8 cellular contexts compared by ENCODE assay signal in genomic region chr1:156095906-156096508, GRCh38. TPM values are rescaled to one million over a fixed set of nuclear protein-coding genes. Genes with fewer than 3 reads are reported as not detected.
DNase-seq lines count a peak whose midpoint lies in the region; ATAC-seq, FAIRE-seq and TF ChIP-seq lines count a peak whose summit lies in the region.

No MANE protein-coding gene starts in this region.

- POLR2A ChIA-PET in HepG2 (lab: Yijun Ruan, JAX) = interaction anchor here (1.0 to 11.0 kb wide), 8 partner anchors 9 to 361 kb away, joined by 3 to 113 read pairs (median 4); no protein-coding TSS in a partner anchor

- H3K4me3 Mint-ChIP-seq in mesothelial cell of epicardium = no peak overlapping the region

- H3K4me1 ChIP-seq in HepG2 (ENCODE audit: insufficient read depth, low read length) (peaks cover 70% of the 10 kb centered on the region), right lobe of liver (peaks cover 0 to 7% (median under 1%) of the 10 kb centered on the region in 4 donors), adipocyte (ENCODE audit: control insufficient read depth, insufficient read depth, low read length) (peaks cover 23% of the 10 kb centered on the region), upper lobe of left lung (peaks cover 15 to 26% (median 18%) of the 10 kb centered on the region in 4 donors)

- no peaks in the 10 kb centered on the region for H3K79me2 ChIP-seq in HepG2 (ENCODE audit: insufficient read depth, low read length)

- H3K36me3 ChIP-seq in HepG2 (replicated peaks in 1 of 2; ENCODE audit: control insufficient read depth in 1 of 2, insufficient read depth in 2 of 2, low read length in 2 of 2) = peaks cover 2% of the 10 kb centered on the region in 2 experiments; a peak in 1 of 5 replicates
- no peaks in the 10 kb centered on the region for H3K36me3 ChIP-seq in right lobe of liver
- no peaks in the 10 kb centered on the region for H3K36me3 ChIP-seq in adipocyte (ENCODE audit: control insufficient read depth, insufficient read depth, low read length, severe bottlenecking)
- H3K36me3 ChIP-seq in upper lobe of left lung = no peaks in the 10 kb centered on the region

- TF ChIP-seq POLR2A in HepG2 (IDR thresholded peaks at IDR 0.05; ENCODE audit: insufficient read depth in 1 of 2, low read depth in 2 of 2, low read length in 2 of 2) (no peak), right lobe of liver (IDR thresholded peaks at IDR 0.05) (no peak), upper lobe of left lung (IDR thresholded peaks at IDR 0.05) (no peak), GM18505 (IDR thresholded peaks at IDR 0.05; ENCODE audit: borderline replicate concordance, extremely low read depth, insufficient read depth, insufficient read length) (no peak)

- H3K36me3 Mint-ChIP-seq in mesothelial cell of epicardium = peaks cover 20% of the 10 kb centered on the region

- no peak overlapping the region for H3K4me2 ChIP-seq in HepG2 (ENCODE audit: low read depth, low read length)

- peak overlapping the region; percentile 96 for H3K27ac Mint-ChIP-seq in mesothelial cell of epicardium

- no TSS peak for BruUV-seq in HepG2 (replicated peaks; lab: Mats Ljungman, UMichigan)

- CTCF ChIA-PET in HepG2 (lab: Yijun Ruan, JAX; ENCODE audit: low intra/inter-chr PET ratio, low total read pairs) = interaction anchor here (0.6 to 5.0 kb wide), 2 partner anchors 35 to 129 kb away, joined by 4 to 92 read pairs; no protein-coding TSS in a partner anchor

- H3K4me3 ChIP-seq in HepG2 (replicated peaks in 1 of 3; ENCODE audit: insufficient read depth in 1 of 3, low read depth in 2 of 3, low read length in 3 of 3) (no peak overlapping the region), right lobe of liver (no peak overlapping the region), adipocyte (ENCODE audit: low read length) (no peak overlapping the region), upper lobe of left lung (no peak overlapping the region)

- in situ Hi-C loops in HepG2 (cut with HindIII; ENCODE audit: extremely low pct_ligation_motif_present, low pct_unique_long_range_greater_than_20kb) = loop anchor here (5.0 kb wide), 1 partner anchor 36 kb away; no protein-coding TSS in a partner anchor

- TF ChIP-seq CTCF in HepG2 (CRISPR knock-in tag; IDR thresholded peaks at IDR 0.05) (no peak), right lobe of liver (IDR thresholded peaks at IDR 0.05) (no peak), mesothelial cell of epicardium (IDR thresholded peaks at IDR 0.05; ENCODE audit: unreplicated experiment) (no peak), upper lobe of left lung (IDR thresholded peaks at IDR 0.05) (no peak)

- FAIRE-seq in HepG2 (lab: Jason Lieb, UNC) (no peak), urothelium cell line (lab: Jason Lieb, UNC) (no peak)

- no peak for TF ChIP-seq EP300 in HepG2 (IDR thresholded peaks at IDR 0.05; ENCODE audit: low read depth in 2 of 2, low read length in 2 of 2)
- no peak for TF ChIP-seq EP300 in HepG2 (CRISPR knock-in tag; IDR thresholded peaks at IDR 0.05; ENCODE audit: borderline replicate concordance)
- TF ChIP-seq EP300 in upper lobe of left lung (IDR thresholded peaks at IDR 0.05) = no peak

- peaks cover 17% of the 10 kb centered on the region for H3K4me1 Mint-ChIP-seq in mesothelial cell of epicardium

- DNase-seq in HepG2 (ENCODE audit: low spot score) = no peak
- DNase-seq in right lobe of liver = no peak
- no peak for DNase-seq in adipocyte (ENCODE audit: low read depth)
- DNase-seq in mesothelial cell of epicardium (ENCODE audit: low spot score in 2 of 2, unreplicated experiment in 2 of 2) = no peak
- no peak for DNase-seq in upper lobe of left lung
- DNase-seq in urothelium cell line (ENCODE audit: low spot score) = no peak

- ATAC-seq in HepG2 (no peak), right lobe of liver (no peak), upper lobe of left lung (ENCODE audit: low FRiP score in 2 of 2) (peak in 1 of 2 donors; percentile 2), GM18505 (IDR thresholded peaks at IDR 0.05; ENCODE audit: unreplicated experiment) (no peak), GM18873 (IDR thresholded peaks at IDR 0.05; ENCODE audit: low FRiP score, unreplicated experiment) (no peak)

- H3K9ac ChIP-seq in HepG2 (ENCODE audit: insufficient read depth, low read depth, low read length) (no peak overlapping the region), adipocyte (ENCODE audit: low read length) (peak overlapping the region; percentile 82)

- no peaks in the 10 kb centered on the region for H3K27me3 Mint-ChIP-seq in mesothelial cell of epicardium (ENCODE audit: low read depth)

- no peaks in the 10 kb centered on the region for H3K9me3 Mint-ChIP-seq in mesothelial cell of epicardium

- TF ChIP-seq RAD21 in HepG2 (CRISPR knock-in tag; IDR thresholded peaks at IDR 0.05) = no peak

- WGBS in HepG2 (ENCODE audit: low lambda C conversion rate) = 97% methylated on average over 3 of the region's 3 CpGs
- 85% methylated on average over 3 of the region's 3 CpGs for WGBS in right lobe of liver (ENCODE audit: insufficient coverage, low coverage, low lambda C conversion rate, missing lambda C conversion rate)
- 80 to 87% methylated on average over 3 of the region's 3 CpGs for WGBS in upper lobe of left lung, 2 donors

- H3K27me3 ChIP-seq in HepG2 (ENCODE audit: control insufficient read depth in 1 of 2, insufficient read depth in 2 of 2, low read length in 2 of 2) (no peaks in the 10 kb centered on the region), right lobe of liver (no peaks in the 10 kb centered on the region), adipocyte (replicated peaks; ENCODE audit: control insufficient read depth, insufficient read depth, low read length) (no peaks in the 10 kb centered on the region), upper lobe of left lung (no peaks in the 10 kb centered on the region)

- no peaks in the 10 kb centered on the region for H3K9me3 ChIP-seq in HepG2 (ENCODE audit: low read length)
- H3K9me3 ChIP-seq in right lobe of liver = no peaks in the 10 kb centered on the region
- no peaks in the 10 kb centered on the region for H3K9me3 ChIP-seq in adipocyte (ENCODE audit: control insufficient read depth, low read length)
- H3K9me3 ChIP-seq in upper lobe of left lung = no peaks in the 10 kb centered on the region

- H4K20me1 ChIP-seq in HepG2 (ENCODE audit: insufficient read depth, low read length) = no peaks in the 10 kb centered on the region

- no peak overlapping the region for H2AFZ ChIP-seq in HepG2 (ENCODE audit: low read length)

- intact Hi-C loops in HepG2 (cut with micrococcal nuclease; ENCODE audit: unreplicated experiment) (loop anchor here (1.0 kb wide), 1 partner anchor 34 kb away; no protein-coding TSS in a partner anchor), right lobe of liver (cut with DNase I) (loop anchor here (2.0 to 5.0 kb wide), 2 partner anchors 31 to 36 kb away; no protein-coding TSS in a partner anchor)

- H3K27ac ChIP-seq in HepG2 (ENCODE audit: extremely low read length, insufficient read depth, low read length) (no peak overlapping the region), right lobe of liver (no peak overlapping the region), upper lobe of left lung (peak overlapping the region in 3 of 4 donors; percentile 15 to 68 (median 34))

RNA-seq across cellular contexts. Expression of gene MEX3A, which starts 13.7 kb away (rescaled TPM):
- 7.6 TPM in 2 replicates for total RNA-seq in HepG2 (2016; rRNA removed; fragmentation: Illumina TruSeq; extraction: Trizol)
- total RNA-seq in HepG2 (2016; cell fraction: cytosol; rRNA removed; fragmentation: Illumina TruSeq; extraction: Trizol; ENCODE audit: low read depth) = 1.4 and 2.5 TPM in 2 replicates
- total RNA-seq in HepG2 (2016; cell fraction: insoluble cytoplasmic fraction; rRNA removed; fragmentation: Illumina TruSeq; extraction: Trizol) = 5.3 and 7.9 TPM in 2 replicates
- 4.5 and 7.8 TPM in 2 replicates for total RNA-seq in HepG2 (2016; cell fraction: membrane; rRNA removed; fragmentation: Illumina TruSeq; extraction: Trizol)
- 6.2 and 7.5 TPM in 2 replicates for total RNA-seq in HepG2 (2016; cell fraction: nucleus; rRNA removed; fragmentation: Illumina TruSeq; extraction: Trizol)
- 9.0 and 9.1 TPM in 2 replicates for polyA plus RNA-seq in HepG2 (2011; rRNA removed)
- 7.3 and 8.1 TPM in 2 replicates for polyA plus RNA-seq in HepG2 (2011; cell fraction: cytosol; rRNA removed)
- 11.9 and 12.9 TPM in 2 replicates for polyA plus RNA-seq in HepG2 (2011; cell fraction: nucleus; rRNA removed)
- 4.3 and 9.1 TPM in 2 replicates for polyA plus RNA-seq in HepG2 (2012)
- polyA plus RNA-seq in HepG2 (2016; cell fraction: cytosol; fragmentation: Illumina TruSeq; extraction: Trizol; ENCODE audit: low read depth) = 2.9 and 3.3 TPM in 2 replicates
- polyA plus RNA-seq in HepG2 (2016; cell fraction: insoluble cytoplasmic fraction; fragmentation: Illumina TruSeq; extraction: Trizol; ENCODE audit: low read depth) = 10.7 and 11.1 TPM in 2 replicates
- polyA plus RNA-seq in HepG2 (2016; cell fraction: membrane; fragmentation: Illumina TruSeq; extraction: Trizol; ENCODE audit: low read depth) = 4.7 and 6.0 TPM in 2 replicates
- 14.7 and 15.4 TPM in 2 replicates for polyA plus RNA-seq in HepG2 (2016; cell fraction: nucleus; fragmentation: Illumina TruSeq; extraction: Trizol; ENCODE audit: insufficient read depth, low read depth)
- 2.3 and 13.0 TPM in 2 replicates for polyA minus RNA-seq in HepG2 (2011; rRNA and poly(A)+ RNA removed; ENCODE audit: low replicate concordance)
- polyA minus RNA-seq in HepG2 (2011; cell fraction: cytosol; rRNA and poly(A)+ RNA removed) = 10.6 and 11.8 TPM in 2 replicates
- 4.1 and 6.2 TPM in 2 replicates for polyA minus RNA-seq in HepG2 (2011; cell fraction: nucleus; rRNA and poly(A)+ RNA removed)
- 1 to 10 TPM in 1 of 6 experiments, under 1 TPM in 5; 0.35 to 1.4 (median 0.83) TPM for total RNA-seq in right lobe of liver
- 107 to 112 TPM (median 112 TPM) in 3 replicates for total RNA-seq in mesothelial cell of epicardium
- 1 to 10 TPM in 2 of 6 donors, under 1 TPM in 3, not detected in 1; 0.26 to 2.0 (median 1.00) TPM for total RNA-seq in upper lobe of left lung

RNA-seq across cellular contexts. Expression of gene LMNA, which starts 18.5 kb away (rescaled TPM):
- 190 and 225 TPM in 2 replicates for total RNA-seq in HepG2 (2016; rRNA removed; fragmentation: Illumina TruSeq; extraction: Trizol)
- total RNA-seq in HepG2 (2016; cell fraction: cytosol; rRNA removed; fragmentation: Illumina TruSeq; extraction: Trizol; ENCODE audit: low read depth) = 16.7 and 20.3 TPM in 2 replicates
- 150 and 214 TPM in 2 replicates for total RNA-seq in HepG2 (2016; cell fraction: insoluble cytoplasmic fraction; rRNA removed; fragmentation: Illumina TruSeq; extraction: Trizol)
- total RNA-seq in HepG2 (2016; cell fraction: membrane; rRNA removed; fragmentation: Illumina TruSeq; extraction: Trizol) = 22.8 and 26.6 TPM in 2 replicates
- 106 and 117 TPM in 2 replicates for total RNA-seq in HepG2 (2016; cell fraction: nucleus; rRNA removed; fragmentation: Illumina TruSeq; extraction: Trizol)
- polyA plus RNA-seq in HepG2 (2011; rRNA removed) = 107 and 110 TPM in 2 replicates
- polyA plus RNA-seq in HepG2 (2011; cell fraction: cytosol; rRNA removed) = 79.6 and 122 TPM in 2 replicates
- polyA plus RNA-seq in HepG2 (2011; cell fraction: nucleus; rRNA removed) = 236 and 366 TPM in 2 replicates
- 86.7 and 101 TPM in 2 replicates for polyA plus RNA-seq in HepG2 (2012)
- polyA plus RNA-seq in HepG2 (2016; cell fraction: cytosol; fragmentation: Illumina TruSeq; extraction: Trizol; ENCODE audit: low read depth) = 11.1 and 13.2 TPM in 2 replicates
- polyA plus RNA-seq in HepG2 (2016; cell fraction: insoluble cytoplasmic fraction; fragmentation: Illumina TruSeq; extraction: Trizol; ENCODE audit: low read depth) = 143 and 179 TPM in 2 replicates
- 12.6 and 16.9 TPM in 2 replicates for polyA plus RNA-seq in HepG2 (2016; cell fraction: membrane; fragmentation: Illumina TruSeq; extraction: Trizol; ENCODE audit: low read depth)
- polyA plus RNA-seq in HepG2 (2016; cell fraction: nucleus; fragmentation: Illumina TruSeq; extraction: Trizol; ENCODE audit: insufficient read depth, low read depth) = 177 and 182 TPM in 2 replicates
- 159 and 307 TPM in 2 replicates for polyA minus RNA-seq in HepG2 (2011; rRNA and poly(A)+ RNA removed; ENCODE audit: low replicate concordance)
- 120 and 130 TPM in 2 replicates for polyA minus RNA-seq in HepG2 (2011; cell fraction: cytosol; rRNA and poly(A)+ RNA removed)
- polyA minus RNA-seq in HepG2 (2011; cell fraction: nucleus; rRNA and poly(A)+ RNA removed) = 67.7 and 70.4 TPM in 2 replicates
- total RNA-seq in right lobe of liver = 100 to 1,000 TPM in 3 of 6 experiments, 10 to 100 TPM in 3; 79.4 to 129 (median 98.8) TPM
- total RNA-seq in mesothelial cell of epicardium = 91.7 to 96.9 TPM (median 92.4 TPM) in 3 replicates
- 1,000 to 10,000 TPM in 1 of 6 donors, 100 to 1,000 TPM in 5; 156 to 1,281 (median 388) TPM for total RNA-seq in upper lobe of left lung

RNA-seq across cellular contexts. Expression of gene RAB25, which starts 35.0 kb away (rescaled TPM):
- total RNA-seq in HepG2 (2016; rRNA removed; fragmentation: Illumina TruSeq; extraction: Trizol) (0.20 TPM in 1 of 2 replicates, not detected in the other), right lobe of liver (1 to 10 TPM in 2 of 6 experiments, under 1 TPM in 4; 0.40 to 3.2 (median 0.77) TPM), mesothelial cell of epicardium (51.1 to 52.6 TPM (median 51.2 TPM) in 3 replicates), upper lobe of left lung (100 to 1,000 TPM in 1 of 6 donors, 10 to 100 TPM in 5; 58.7 to 123 (median 88.9) TPM)
- not detected in 2 replicates for total RNA-seq in HepG2 (2016; cell fraction: cytosol; rRNA removed; fragmentation: Illumina TruSeq; extraction: Trizol; ENCODE audit: low read depth)
- total RNA-seq in HepG2 (2016; cell fraction: insoluble cytoplasmic fraction; rRNA removed; fragmentation: Illumina TruSeq; extraction: Trizol) = 0.17 TPM in 1 of 2 replicates, not detected in the other
- 0.17 TPM in 1 of 2 replicates, not detected in the other for total RNA-seq in HepG2 (2016; cell fraction: membrane; rRNA removed; fragmentation: Illumina TruSeq; extraction: Trizol)
- not detected in 2 replicates for total RNA-seq in HepG2 (2016; cell fraction: nucleus; rRNA removed; fragmentation: Illumina TruSeq; extraction: Trizol)
- 0.12 and 0.22 TPM in 2 replicates for polyA plus RNA-seq in HepG2 (2011; rRNA removed)
- polyA plus RNA-seq in HepG2 (2011; cell fraction: cytosol; rRNA removed) = 0.12 and 0.21 TPM in 2 replicates
- polyA plus RNA-seq in HepG2 (2011; cell fraction: nucleus; rRNA removed) = 0.33 and 0.37 TPM in 2 replicates
- 0.33 and 0.34 TPM in 2 replicates for polyA plus RNA-seq in HepG2 (2012)
- not detected in 2 replicates for polyA plus RNA-seq in HepG2 (2016; cell fraction: cytosol; fragmentation: Illumina TruSeq; extraction: Trizol; ENCODE audit: low read depth)
- polyA plus RNA-seq in HepG2 (2016; cell fraction: insoluble cytoplasmic fraction; fragmentation: Illumina TruSeq; extraction: Trizol; ENCODE audit: low read depth) = not detected in 2 replicates
- not detected in 2 replicates for polyA plus RNA-seq in HepG2 (2016; cell fraction: membrane; fragmentation: Illumina TruSeq; extraction: Trizol; ENCODE audit: low read depth)
- polyA plus RNA-seq in HepG2 (2016; cell fraction: nucleus; fragmentation: Illumina TruSeq; extraction: Trizol; ENCODE audit: insufficient read depth, low read depth) = not detected in 2 replicates
- not detected in 2 replicates for polyA minus RNA-seq in HepG2 (2011; rRNA and poly(A)+ RNA removed; ENCODE audit: low replicate concordance)
- not detected in 2 replicates for polyA minus RNA-seq in HepG2 (2011; cell fraction: cytosol; rRNA and poly(A)+ RNA removed)
- polyA minus RNA-seq in HepG2 (2011; cell fraction: nucleus; rRNA and poly(A)+ RNA removed) = not detected in 2 replicates

RNA-seq across cellular contexts. Expression of gene LAMTOR2, which starts 41.4 kb away (rescaled TPM):
- total RNA-seq in HepG2 (2016; rRNA removed; fragmentation: Illumina TruSeq; extraction: Trizol) = 66.4 and 84.0 TPM in 2 replicates
- 39.6 and 58.1 TPM in 2 replicates for total RNA-seq in HepG2 (2016; cell fraction: cytosol; rRNA removed; fragmentation: Illumina TruSeq; extraction: Trizol; ENCODE audit: low read depth)
- 68.2 and 78.9 TPM in 2 replicates for total RNA-seq in HepG2 (2016; cell fraction: insoluble cytoplasmic fraction; rRNA removed; fragmentation: Illumina TruSeq; extraction: Trizol)
- total RNA-seq in HepG2 (2016; cell fraction: membrane; rRNA removed; fragmentation: Illumina TruSeq; extraction: Trizol) = 45.1 and 68.3 TPM in 2 replicates
- 22.4 and 23.2 TPM in 2 replicates for total RNA-seq in HepG2 (2016; cell fraction: nucleus; rRNA removed; fragmentation: Illumina TruSeq; extraction: Trizol)
- 36.5 and 44.9 TPM in 2 replicates for polyA plus RNA-seq in HepG2 (2011; rRNA removed)
- polyA plus RNA-seq in HepG2 (2011; cell fraction: cytosol; rRNA removed) = 45.1 and 65.7 TPM in 2 replicates
- polyA plus RNA-seq in HepG2 (2011; cell fraction: nucleus; rRNA removed) = 14.0 and 16.2 TPM in 2 replicates
- polyA plus RNA-seq in HepG2 (2012) = 28.1 and 35.0 TPM in 2 replicates
- 49.1 and 78.5 TPM in 2 replicates for polyA plus RNA-seq in HepG2 (2016; cell fraction: cytosol; fragmentation: Illumina TruSeq; extraction: Trizol; ENCODE audit: low read depth)
- 91.2 and 98.7 TPM in 2 replicates for polyA plus RNA-seq in HepG2 (2016; cell fraction: insoluble cytoplasmic fraction; fragmentation: Illumina TruSeq; extraction: Trizol; ENCODE audit: low read depth)
- 42.8 and 62.9 TPM in 2 replicates for polyA plus RNA-seq in HepG2 (2016; cell fraction: membrane; fragmentation: Illumina TruSeq; extraction: Trizol; ENCODE audit: low read depth)
- 45.4 and 50.6 TPM in 2 replicates for polyA plus RNA-seq in HepG2 (2016; cell fraction: nucleus; fragmentation: Illumina TruSeq; extraction: Trizol; ENCODE audit: insufficient read depth, low read depth)
- 18.1 and 65.8 TPM in 2 replicates for polyA minus RNA-seq in HepG2 (2011; rRNA and poly(A)+ RNA removed; ENCODE audit: low replicate concordance)
- 8.4 and 8.6 TPM in 2 replicates for polyA minus RNA-seq in HepG2 (2011; cell fraction: cytosol; rRNA and poly(A)+ RNA removed)
- 6.3 and 9.4 TPM in 2 replicates for polyA minus RNA-seq in HepG2 (2011; cell fraction: nucleus; rRNA and poly(A)+ RNA removed)
- 10 to 100 TPM; 49.4 to 71.0 (median 60.3) TPM for total RNA-seq in right lobe of liver
- total RNA-seq in mesothelial cell of epicardium = 39.2 to 43.4 TPM (median 39.5 TPM) in 3 replicates
- 10 to 100 TPM; 35.6 to 84.5 (median 68.8) TPM for total RNA-seq in upper lobe of left lung

RNA-seq across cellular contexts. Expression of gene UBQLN4, which starts 42.4 kb away (rescaled TPM):
- 31.5 and 33.2 TPM in 2 replicates for total RNA-seq in HepG2 (2016; rRNA removed; fragmentation: Illumina TruSeq; extraction: Trizol)
- 20.1 and 22.6 TPM in 2 replicates for total RNA-seq in HepG2 (2016; cell fraction: cytosol; rRNA removed; fragmentation: Illumina TruSeq; extraction: Trizol; ENCODE audit: low read depth)
- total RNA-seq in HepG2 (2016; cell fraction: insoluble cytoplasmic fraction; rRNA removed; fragmentation: Illumina TruSeq; extraction: Trizol) = 29.3 and 31.9 TPM in 2 replicates
- 26.2 and 29.2 TPM in 2 replicates for total RNA-seq in HepG2 (2016; cell fraction: membrane; rRNA removed; fragmentation: Illumina TruSeq; extraction: Trizol)
- 21.0 and 23.5 TPM in 2 replicates for total RNA-seq in HepG2 (2016; cell fraction: nucleus; rRNA removed; fragmentation: Illumina TruSeq; extraction: Trizol)
- 39.8 and 42.0 TPM in 2 replicates for polyA plus RNA-seq in HepG2 (2011; rRNA removed)
- polyA plus RNA-seq in HepG2 (2011; cell fraction: cytosol; rRNA removed) = 29.0 and 30.8 TPM in 2 replicates
- 55.5 and 56.3 TPM in 2 replicates for polyA plus RNA-seq in HepG2 (2011; cell fraction: nucleus; rRNA removed)
- 24.3 and 30.2 TPM in 2 replicates for polyA plus RNA-seq in HepG2 (2012)
- polyA plus RNA-seq in HepG2 (2016; cell fraction: cytosol; fragmentation: Illumina TruSeq; extraction: Trizol; ENCODE audit: low read depth) = 6.2 and 6.6 TPM in 2 replicates
- 36.9 and 41.7 TPM in 2 replicates for polyA plus RNA-seq in HepG2 (2016; cell fraction: insoluble cytoplasmic fraction; fragmentation: Illumina TruSeq; extraction: Trizol; ENCODE audit: low read depth)
- polyA plus RNA-seq in HepG2 (2016; cell fraction: membrane; fragmentation: Illumina TruSeq; extraction: Trizol; ENCODE audit: low read depth) = 19.4 and 20.1 TPM in 2 replicates
- 54.4 and 62.1 TPM in 2 replicates for polyA plus RNA-seq in HepG2 (2016; cell fraction: nucleus; fragmentation: Illumina TruSeq; extraction: Trizol; ENCODE audit: insufficient read depth, low read depth)
- polyA minus RNA-seq in HepG2 (2011; rRNA and poly(A)+ RNA removed; ENCODE audit: low replicate concordance) = 59.1 and 110 TPM in 2 replicates
- polyA minus RNA-seq in HepG2 (2011; cell fraction: cytosol; rRNA and poly(A)+ RNA removed) = 20.7 and 24.4 TPM in 2 replicates
- 14.0 and 20.0 TPM in 2 replicates for polyA minus RNA-seq in HepG2 (2011; cell fraction: nucleus; rRNA and poly(A)+ RNA removed)
- total RNA-seq in right lobe of liver = 10 to 100 TPM; 19.0 to 25.5 (median 21.0) TPM
- 61.2 to 66.7 TPM (median 61.9 TPM) in 3 replicates for total RNA-seq in mesothelial cell of epicardium
- total RNA-seq in upper lobe of left lung = 10 to 100 TPM; 22.2 to 39.8 (median 24.5) TPM

Comparison
In these comparisons a context has a peak if more than half of its experiments do, and no peak if none do; other contexts are left out.
1. H3K27ac ChIP-seq: peak in upper lobe of left lung (3 of 4); none in HepG2 (single experiment) and right lobe of liver (0 of 3).
2. RNA of gene MEX3A, which starts 13.7 kb away (total RNA-seq): 107 to 112 TPM in mesothelial cell of epicardium; 1.4 to 7.9 TPM in HepG2, 0.26 to 2.0 TPM in upper lobe of left lung and 0.35 to 1.4 TPM in right lobe of liver; every median in the first group is over 10 times any median in the second.
3. RNA of gene RAB25, which starts 35.0 kb away (total RNA-seq): 58.7 to 123 TPM in upper lobe of left lung and 51.1 to 52.6 TPM in mesothelial cell of epicardium; 0.40 to 3.2 TPM in right lobe of liver and 0.17 to 0.20 TPM in HepG2; every median in the first group is over 10 times any median in the second.